ENCODE assay signal across 24 cellular contexts in genomic region chr19:1003283-1003682, GRCh38. TPM values are rescaled to one million over a fixed set of nuclear protein-coding genes. Genes with fewer than 3 reads are reported as not detected.
DNase-seq lines count a peak whose midpoint lies in the region; ATAC-seq, FAIRE-seq and TF ChIP-seq lines count a peak whose summit lies in the region.
"Had no signal": no experiment of that assay in that cellular context is flagged by ENCODE, and none has a peak within 500 bp of the region (broad histone marks: within the 10 kb centered on the region; RNA-seq: fewer than 3 reads in every experiment).

No MANE protein-coding gene starts in this region.

- H3K4me2 ChIP-seq in HepG2 (ENCODE audit: low read depth, low read length) (peak overlapping the region; percentile 23; the same call in 1 of the 2 replicates), mesenchymal stem cell (ENCODE audit: low read length, poor library complexity, severe bottlenecking) (no peak overlapping the region)

- H3K4me1 ChIP-seq in HepG2 (ENCODE audit: insufficient read depth, low read length) = peaks cover 22% of the 10 kb centered on the region
- H3K4me1 ChIP-seq in right lobe of liver = no peaks in the 10 kb centered on the region
- H3K4me1 ChIP-seq in mesenchymal stem cell (ENCODE audit: control insufficient read depth, insufficient read depth, low read depth, low read length) = peaks cover 8% of the 10 kb centered on the region

- no peak overlapping the region for H3K23ac ChIP-seq in mesenchymal stem cell (ENCODE audit: low read length in 2 of 2)

- H3K14ac ChIP-seq in mesenchymal stem cell (ENCODE audit: low read length in 2 of 2) = no peak overlapping the region

- H3K27ac ChIP-seq in HepG2 (ENCODE audit: extremely low read length, insufficient read depth, low read length) (no peak overlapping the region), right lobe of liver (no peak overlapping the region), mesenchymal stem cell (ENCODE audit: low read length, poor library complexity, severe bottlenecking) (no peak overlapping the region)
- H3K27ac ChIP-seq: GM23248 had no signal

- H4K20me1 ChIP-seq in HepG2 (ENCODE audit: insufficient read depth, low read length) = no peaks in the 10 kb centered on the region

- peaks cover 11% of the 10 kb centered on the region for H3K9me3 Mint-ChIP-seq in glutamatergic neuron (ENCODE audit: unreplicated experiment)

- TF ChIP-seq POLR2A in HepG2 (IDR thresholded peaks at IDR 0.05; ENCODE audit: insufficient read depth in 1 of 2, low read depth in 2 of 2, low read length in 2 of 2) = no peak
- no peak for TF ChIP-seq POLR2A in right lobe of liver (IDR thresholded peaks at IDR 0.05)

- H3K4me3 ChIP-seq in HepG2 (replicated peaks in 1 of 3; ENCODE audit: insufficient read depth in 1 of 3, low read depth in 2 of 3, low read length in 3 of 3) (peak overlapping the region in 1 of 3 experiments; percentile 18; a peak in 1 of 6 replicates), right lobe of liver (no peak overlapping the region), mesenchymal stem cell (ENCODE audit: insufficient read depth in 1 of 2, low read depth in 1 of 2, low read length in 2 of 2) (no peak overlapping the region)
- H3K4me3 ChIP-seq: GM23248 had no signal

- no peak for TF ChIP-seq RAD21 in HepG2 (CRISPR knock-in tag; IDR thresholded peaks at IDR 0.05)

- H3K36me3 ChIP-seq in HepG2 (replicated peaks in 1 of 2; ENCODE audit: control insufficient read depth in 1 of 2, insufficient read depth in 2 of 2, low read length in 2 of 2) (no peaks in the 10 kb centered on the region), right lobe of liver (no peaks in the 10 kb centered on the region), mesenchymal stem cell (ENCODE audit: control insufficient read depth in 1 of 2, insufficient read depth in 2 of 2, low read depth in 1 of 2, low read length in 2 of 2) (peaks cover 0 to 20% of the 10 kb centered on the region in 2 experiments)

- H2BK12ac ChIP-seq in mesenchymal stem cell (ENCODE audit: low read length in 2 of 2) = no peak overlapping the region

- H4K8ac ChIP-seq in mesenchymal stem cell (ENCODE audit: low read length) = no peak overlapping the region

- no peak overlapping the region for H3K27ac Mint-ChIP-seq in glutamatergic neuron (ENCODE audit: unreplicated experiment)

- CTCF ChIA-PET in HepG2 (lab: Yijun Ruan, JAX; ENCODE audit: low intra/inter-chr PET ratio, low total read pairs) = no interaction called here

- BruUV-seq in HepG2 (replicated peaks; lab: Mats Ljungman, UMichigan) = no TSS peak

- ATAC-seq in HepG2 = no peak
- ATAC-seq in right lobe of liver = no peak
- no peak for ATAC-seq in HG03378 (IDR thresholded peaks at IDR 0.05; ENCODE audit: unreplicated experiment)

- POLR2A ChIA-PET in HepG2 (lab: Yijun Ruan, JAX) = no interaction called here

- TF ChIP-seq EP300 in HepG2 (IDR thresholded peaks at IDR 0.05; ENCODE audit: low read depth in 2 of 2, low read length in 2 of 2) = no peak
- TF ChIP-seq EP300 in HepG2 (CRISPR knock-in tag; IDR thresholded peaks at IDR 0.05; ENCODE audit: borderline replicate concordance) = no peak

- intact Hi-C loops in HepG2 (cut with micrococcal nuclease; ENCODE audit: unreplicated experiment) (no loop called here), right lobe of liver (cut with DNase I) (no loop called here)

- H3K27me3 ChIP-seq in HepG2 (ENCODE audit: control insufficient read depth in 1 of 2, insufficient read depth in 2 of 2, low read length in 2 of 2) (peaks cover 15 to 50% of the 10 kb centered on the region in 2 experiments), right lobe of liver (peaks cover 0 to 7% of the 10 kb centered on the region in 2 donors), mesenchymal stem cell (ENCODE audit: control insufficient read depth in 1 of 2, insufficient read depth in 1 of 2, low read length in 2 of 2) (peaks cover 22 to 49% of the 10 kb centered on the region in 2 experiments)

- WGBS in HepG2 (ENCODE audit: low lambda C conversion rate) = no CpG with 5 or more reads among the region's 37 CpGs
- no CpG with 5 or more reads among the region's 37 CpGs for WGBS in right lobe of liver (ENCODE audit: insufficient coverage, low coverage, low lambda C conversion rate, missing lambda C conversion rate)
- 89% methylated on average over 37 of the region's 37 CpGs for WGBS in mesenchymal stem cell

- in situ Hi-C loops in HepG2 (cut with HindIII; ENCODE audit: extremely low pct_ligation_motif_present, low pct_unique_long_range_greater_than_20kb) = no loop called here

- no peak overlapping the region for H3K4me3 Mint-ChIP-seq in glutamatergic neuron (ENCODE audit: unreplicated experiment)
- H3K4me3 Mint-ChIP-seq: CD4-positive, alpha-beta memory T cell had no signal

- peaks cover 17% of the 10 kb centered on the region for H3K27me3 Mint-ChIP-seq in glutamatergic neuron (ENCODE audit: unreplicated experiment)

- no peak overlapping the region for H2AK5ac ChIP-seq in mesenchymal stem cell (ENCODE audit: low read length, severe bottlenecking)

- H3K36me3 Mint-ChIP-seq in glutamatergic neuron (ENCODE audit: unreplicated experiment) = no peaks in the 10 kb centered on the region

- no peak overlapping the region for H3K18ac ChIP-seq in mesenchymal stem cell (ENCODE audit: low read depth in 1 of 2, low read length in 2 of 2)

- no peak for DNase-seq in HepG2 (ENCODE audit: low spot score)
- no peak for DNase-seq in right lobe of liver
- peak; percentile 16 for DNase-seq in glutamatergic neuron
- no peak for DNase-seq in mesenchymal stem cell
- DNase-seq in NCI-H128 (lab: John Stamatoyannopoulos, UW; ENCODE audit: unreplicated experiment) = no peak
- DNase-seq: C1 segment of cervical spinal cord; Calu3; CD4-positive, alpha-beta memory T cell; COR-L47; DMS53; DMS79 treated with DMSO at 0.1 percent for 48 hours; GF-D8; GM23248; H7; HCEC 1CT had no signal

- no peak overlapping the region for H2BK5ac ChIP-seq in mesenchymal stem cell (ENCODE audit: low read depth, low read length, poor library complexity, severe bottlenecking)

- H2AFZ ChIP-seq in HepG2 (ENCODE audit: low read length) = no peak overlapping the region
- no peak overlapping the region for H2AFZ ChIP-seq in mesenchymal stem cell (ENCODE audit: low read depth, low read length)
- H2AFZ ChIP-seq: GM23248 had no signal

- no peak overlapping the region for H4K91ac ChIP-seq in mesenchymal stem cell (ENCODE audit: low read length)

- no peak overlapping the region for H2BK120ac ChIP-seq in mesenchymal stem cell (ENCODE audit: low read depth, low read length)

- H2BK15ac ChIP-seq in mesenchymal stem cell (ENCODE audit: low read depth, poor library complexity, severe bottlenecking) = peak overlapping the region; percentile 49

- H3K9me3 ChIP-seq in HepG2 (ENCODE audit: low read length) (no peaks in the 10 kb centered on the region), right lobe of liver (no peaks in the 10 kb centered on the region), mesenchymal stem cell (ENCODE audit: control insufficient read depth, low read length) (no peaks in the 10 kb centered on the region)

- H3K4me1 Mint-ChIP-seq in glutamatergic neuron (ENCODE audit: low read depth, unreplicated experiment) = peaks cover 3% of the 10 kb centered on the region

- H3K79me2 ChIP-seq in HepG2 (ENCODE audit: insufficient read depth, low read length) = no peaks in the 10 kb centered on the region

- H3K9ac ChIP-seq in HepG2 (ENCODE audit: insufficient read depth, low read depth, low read length) (no peak overlapping the region), mesenchymal stem cell (ENCODE audit: low read length) (no peak overlapping the region)
- H3K9ac ChIP-seq: GM23248 had no signal

- no peak for TF ChIP-seq CTCF in HepG2 (CRISPR knock-in tag; IDR thresholded peaks at IDR 0.05)
- TF ChIP-seq CTCF in right lobe of liver (IDR thresholded peaks at IDR 0.05) = no peak
- no peak for TF ChIP-seq CTCF in glutamatergic neuron (IDR thresholded peaks at IDR 0.05; ENCODE audit: partially characterized antibody, unreplicated experiment)

- FAIRE-seq in HepG2 (lab: Jason Lieb, UNC) = no peak
- FAIRE-seq: GM12891, GM18507, H1 had no signal

- no peaks in the 10 kb centered on the region for H3K79me1 ChIP-seq in mesenchymal stem cell (replicated peaks; ENCODE audit: low read length, poor library complexity, severe bottlenecking)

- H3K4ac ChIP-seq in mesenchymal stem cell (ENCODE audit: low read depth in 1 of 2, low read length in 2 of 2) = no peak overlapping the region

RNA-seq across cellular contexts. Expression of gene GRIN3B, which starts 3.1 kb away (rescaled TPM):
- total RNA-seq in HepG2 (2016; rRNA removed; fragmentation: Illumina TruSeq; extraction: Trizol) (0.07 TPM in 1 of 2 replicates, not detected in the other), right lobe of liver (under 1 TPM in 1 of 6 experiments, not detected in 5; 0.06 TPM), glutamatergic neuron (ENCODE audit: unreplicated experiment) (0.93 TPM)
- total RNA-seq in HepG2 (2016; cell fraction: cytosol; rRNA removed; fragmentation: Illumina TruSeq; extraction: Trizol; ENCODE audit: low read depth) = not detected in 2 replicates
- 0.17 TPM in 1 of 2 replicates, not detected in the other for total RNA-seq in HepG2 (2016; cell fraction: insoluble cytoplasmic fraction; rRNA removed; fragmentation: Illumina TruSeq; extraction: Trizol)
- total RNA-seq in HepG2 (2016; cell fraction: membrane; rRNA removed; fragmentation: Illumina TruSeq; extraction: Trizol) = not detected in 2 replicates
- total RNA-seq in HepG2 (2016; cell fraction: nucleus; rRNA removed; fragmentation: Illumina TruSeq; extraction: Trizol) = 0.28 TPM in 1 of 2 replicates, not detected in the other
- 0.20 and 0.34 TPM in 2 replicates for polyA plus RNA-seq in HepG2 (2011; rRNA removed)
- 0.15 and 0.47 TPM in 2 replicates for polyA plus RNA-seq in HepG2 (2011; cell fraction: cytosol; rRNA removed)
- 2.8 and 7.1 TPM in 2 replicates for polyA plus RNA-seq in HepG2 (2011; cell fraction: nucleus; rRNA removed)
- 0.23 and 0.28 TPM in 2 replicates for polyA plus RNA-seq in HepG2 (2012)
- not detected in 2 replicates for polyA plus RNA-seq in HepG2 (2016; cell fraction: cytosol; fragmentation: Illumina TruSeq; extraction: Trizol; ENCODE audit: low read depth)
- polyA plus RNA-seq in HepG2 (2016; cell fraction: insoluble cytoplasmic fraction; fragmentation: Illumina TruSeq; extraction: Trizol; ENCODE audit: low read depth) = not detected in 2 replicates
- polyA plus RNA-seq in HepG2 (2016; cell fraction: membrane; fragmentation: Illumina TruSeq; extraction: Trizol; ENCODE audit: low read depth) = not detected in 2 replicates
- 0.27 and 0.38 TPM in 2 replicates for polyA plus RNA-seq in HepG2 (2016; cell fraction: nucleus; fragmentation: Illumina TruSeq; extraction: Trizol; ENCODE audit: insufficient read depth, low read depth)
- polyA minus RNA-seq in HepG2 (2011; rRNA and poly(A)+ RNA removed; ENCODE audit: low replicate concordance) = 0.42 TPM in 1 of 2 replicates, not detected in the other
- not detected in 2 replicates for polyA minus RNA-seq in HepG2 (2011; cell fraction: cytosol; rRNA and poly(A)+ RNA removed)
- 0.13 and 0.37 TPM in 2 replicates for polyA minus RNA-seq in HepG2 (2011; cell fraction: nucleus; rRNA and poly(A)+ RNA removed)
- polyA plus RNA-seq in mesenchymal stem cell (2013, experiment 1 of 2) = 0.66 TPM
- 0.56 TPM for polyA plus RNA-seq in mesenchymal stem cell (2013, experiment 2 of 2)
- total RNA-seq: A172; A673; Calu3; CD4-positive, alpha-beta memory T cell; Daoy had no signal
- polyA plus RNA-seq: CD4-positive, alpha-beta memory T cell; GM23248 had no signal

RNA-seq across cellular contexts. Expression of gene TMEM259, which starts 17.6 kb away (rescaled TPM):
- 20.5 and 64.7 TPM in 2 replicates for total RNA-seq in HepG2 (2016; rRNA removed; fragmentation: Illumina TruSeq; extraction: Trizol)
- total RNA-seq in HepG2 (2016; cell fraction: cytosol; rRNA removed; fragmentation: Illumina TruSeq; extraction: Trizol; ENCODE audit: low read depth) = 30.1 and 37.5 TPM in 2 replicates
- 17.1 and 68.9 TPM in 2 replicates for total RNA-seq in HepG2 (2016; cell fraction: insoluble cytoplasmic fraction; rRNA removed; fragmentation: Illumina TruSeq; extraction: Trizol)
- 50.5 and 59.4 TPM in 2 replicates for total RNA-seq in HepG2 (2016; cell fraction: membrane; rRNA removed; fragmentation: Illumina TruSeq; extraction: Trizol)
- total RNA-seq in HepG2 (2016; cell fraction: nucleus; rRNA removed; fragmentation: Illumina TruSeq; extraction: Trizol) = 58.0 and 76.3 TPM in 2 replicates
- polyA plus RNA-seq in HepG2 (2011; rRNA removed) = 164 and 232 TPM in 2 replicates
- polyA plus RNA-seq in HepG2 (2011; cell fraction: cytosol; rRNA removed) = 108 and 161 TPM in 2 replicates
- 1,157 and 1,454 TPM in 2 replicates for polyA plus RNA-seq in HepG2 (2011; cell fraction: nucleus; rRNA removed)
- 55.1 and 79.6 TPM in 2 replicates for polyA plus RNA-seq in HepG2 (2012)
- 28.3 and 31.6 TPM in 2 replicates for polyA plus RNA-seq in HepG2 (2016; cell fraction: cytosol; fragmentation: Illumina TruSeq; extraction: Trizol; ENCODE audit: low read depth)
- 28.7 and 28.8 TPM in 2 replicates for polyA plus RNA-seq in HepG2 (2016; cell fraction: insoluble cytoplasmic fraction; fragmentation: Illumina TruSeq; extraction: Trizol; ENCODE audit: low read depth)
- 47.1 and 48.7 TPM in 2 replicates for polyA plus RNA-seq in HepG2 (2016; cell fraction: membrane; fragmentation: Illumina TruSeq; extraction: Trizol; ENCODE audit: low read depth)
- polyA plus RNA-seq in HepG2 (2016; cell fraction: nucleus; fragmentation: Illumina TruSeq; extraction: Trizol; ENCODE audit: insufficient read depth, low read depth) = 234 and 238 TPM in 2 replicates
- 129 and 199 TPM in 2 replicates for polyA minus RNA-seq in HepG2 (2011; rRNA and poly(A)+ RNA removed; ENCODE audit: low replicate concordance)
- 47.6 and 51.1 TPM in 2 replicates for polyA minus RNA-seq in HepG2 (2011; cell fraction: cytosol; rRNA and poly(A)+ RNA removed)
- 58.8 and 65.8 TPM in 2 replicates for polyA minus RNA-seq in HepG2 (2011; cell fraction: nucleus; rRNA and poly(A)+ RNA removed)
- total RNA-seq in right lobe of liver = 100 to 1,000 TPM in 2 of 6 experiments, 10 to 100 TPM in 4; 82.6 to 180 (median 93.2) TPM
- total RNA-seq in glutamatergic neuron (ENCODE audit: unreplicated experiment) = 222 TPM
- polyA plus RNA-seq in mesenchymal stem cell (2013, experiment 1 of 2) = 115 TPM
- polyA plus RNA-seq in mesenchymal stem cell (2013, experiment 2 of 2) = 119 TPM

RNA-seq across cellular contexts. Expression of gene RNU6-2, which starts 18.0 kb away (rescaled TPM):
- under 0.01 TPM in 1 of 2 replicates, not detected in the other for total RNA-seq in HepG2 (2016; rRNA removed; fragmentation: Illumina TruSeq; extraction: Trizol)
- under 0.01 TPM in 2 replicates for total RNA-seq in HepG2 (2016; cell fraction: cytosol; rRNA removed; fragmentation: Illumina TruSeq; extraction: Trizol; ENCODE audit: low read depth)
- under 0.01 TPM in 1 of 2 replicates, not detected in the other for total RNA-seq in HepG2 (2016; cell fraction: insoluble cytoplasmic fraction; rRNA removed; fragmentation: Illumina TruSeq; extraction: Trizol)
- total RNA-seq in HepG2 (2016; cell fraction: membrane; rRNA removed; fragmentation: Illumina TruSeq; extraction: Trizol) = under 0.01 TPM in 1 of 2 replicates, not detected in the other
- not detected in 2 replicates for total RNA-seq in HepG2 (2016; cell fraction: nucleus; rRNA removed; fragmentation: Illumina TruSeq; extraction: Trizol)
- not detected in 2 replicates for polyA plus RNA-seq in HepG2 (2011; rRNA removed)
- not detected in 2 replicates for polyA plus RNA-seq in HepG2 (2011; cell fraction: cytosol; rRNA removed)
- not detected in 2 replicates for polyA plus RNA-seq in HepG2 (2011; cell fraction: nucleus; rRNA removed)
- not detected in 2 replicates for polyA plus RNA-seq in HepG2 (2012)
- not detected in 2 replicates for polyA plus RNA-seq in HepG2 (2016; cell fraction: cytosol; fragmentation: Illumina TruSeq; extraction: Trizol; ENCODE audit: low read depth)
- polyA plus RNA-seq in HepG2 (2016; cell fraction: insoluble cytoplasmic fraction; fragmentation: Illumina TruSeq; extraction: Trizol; ENCODE audit: low read depth) = not detected in 2 replicates
- polyA plus RNA-seq in HepG2 (2016; cell fraction: membrane; fragmentation: Illumina TruSeq; extraction: Trizol; ENCODE audit: low read depth) = not detected in 2 replicates
- not detected in 2 replicates for polyA plus RNA-seq in HepG2 (2016; cell fraction: nucleus; fragmentation: Illumina TruSeq; extraction: Trizol; ENCODE audit: insufficient read depth, low read depth)
- under 0.01 TPM in 1 of 2 replicates, not detected in the other for polyA minus RNA-seq in HepG2 (2011; rRNA and poly(A)+ RNA removed; ENCODE audit: low replicate concordance)
- under 0.01 TPM in 1 of 2 replicates, not detected in the other for polyA minus RNA-seq in HepG2 (2011; cell fraction: cytosol; rRNA and poly(A)+ RNA removed)
- polyA minus RNA-seq in HepG2 (2011; cell fraction: nucleus; rRNA and poly(A)+ RNA removed) = not detected in 2 replicates
- total RNA-seq in right lobe of liver = not detected
- total RNA-seq in glutamatergic neuron (ENCODE audit: unreplicated experiment) = not detected
- not detected for polyA plus RNA-seq in mesenchymal stem cell (2013, experiment 1 of 2)
- polyA plus RNA-seq in mesenchymal stem cell (2013, experiment 2 of 2) = not detected
- total RNA-seq: A172; A673; Calu3; CD4-positive, alpha-beta memory T cell; Daoy; G401; GM23248; H1; H7 had no signal
- polyA plus RNA-seq: BJ; CD4-positive, alpha-beta memory T cell; GM23248; H1 had no signal

RNA-seq across cellular contexts. Expression of gene WDR18, which starts 19.1 kb away (rescaled TPM):
- 47.6 and 49.7 TPM in 2 replicates for total RNA-seq in HepG2 (2016; rRNA removed; fragmentation: Illumina TruSeq; extraction: Trizol)
- 26.1 and 29.1 TPM in 2 replicates for total RNA-seq in HepG2 (2016; cell fraction: cytosol; rRNA removed; fragmentation: Illumina TruSeq; extraction: Trizol; ENCODE audit: low read depth)
- 48.0 and 48.9 TPM in 2 replicates for total RNA-seq in HepG2 (2016; cell fraction: insoluble cytoplasmic fraction; rRNA removed; fragmentation: Illumina TruSeq; extraction: Trizol)
- 31.0 and 31.9 TPM in 2 replicates for total RNA-seq in HepG2 (2016; cell fraction: membrane; rRNA removed; fragmentation: Illumina TruSeq; extraction: Trizol)
- 29.6 and 30.6 TPM in 2 replicates for total RNA-seq in HepG2 (2016; cell fraction: nucleus; rRNA removed; fragmentation: Illumina TruSeq; extraction: Trizol)
- 36.4 and 44.6 TPM in 2 replicates for polyA plus RNA-seq in HepG2 (2011; rRNA removed)
- polyA plus RNA-seq in HepG2 (2011; cell fraction: cytosol; rRNA removed) = 25.5 and 56.5 TPM in 2 replicates
- polyA plus RNA-seq in HepG2 (2011; cell fraction: nucleus; rRNA removed) = 182 and 212 TPM in 2 replicates
- 32.8 and 36.1 TPM in 2 replicates for polyA plus RNA-seq in HepG2 (2012)
- polyA plus RNA-seq in HepG2 (2016; cell fraction: cytosol; fragmentation: Illumina TruSeq; extraction: Trizol; ENCODE audit: low read depth) = 33.6 and 34.5 TPM in 2 replicates
- 54.6 and 65.2 TPM in 2 replicates for polyA plus RNA-seq in HepG2 (2016; cell fraction: insoluble cytoplasmic fraction; fragmentation: Illumina TruSeq; extraction: Trizol; ENCODE audit: low read depth)
- 27.0 and 27.2 TPM in 2 replicates for polyA plus RNA-seq in HepG2 (2016; cell fraction: membrane; fragmentation: Illumina TruSeq; extraction: Trizol; ENCODE audit: low read depth)
- polyA plus RNA-seq in HepG2 (2016; cell fraction: nucleus; fragmentation: Illumina TruSeq; extraction: Trizol; ENCODE audit: insufficient read depth, low read depth) = 69.0 and 72.3 TPM in 2 replicates
- 59.9 and 104 TPM in 2 replicates for polyA minus RNA-seq in HepG2 (2011; rRNA and poly(A)+ RNA removed; ENCODE audit: low replicate concordance)
- polyA minus RNA-seq in HepG2 (2011; cell fraction: cytosol; rRNA and poly(A)+ RNA removed) = 40.3 and 49.5 TPM in 2 replicates
- 29.6 and 30.8 TPM in 2 replicates for polyA minus RNA-seq in HepG2 (2011; cell fraction: nucleus; rRNA and poly(A)+ RNA removed)
- total RNA-seq in right lobe of liver = 10 to 100 TPM; 19.0 to 56.2 (median 29.7) TPM
- 52.1 TPM for total RNA-seq in glutamatergic neuron (ENCODE audit: unreplicated experiment)
- 25.0 TPM for polyA plus RNA-seq in mesenchymal stem cell (2013, experiment 1 of 2)
- 25.1 TPM for polyA plus RNA-seq in mesenchymal stem cell (2013, experiment 2 of 2)

RNA-seq across cellular contexts. Expression of gene CNN2, which starts 23.1 kb away (rescaled TPM):
- total RNA-seq in HepG2 (2016; rRNA removed; fragmentation: Illumina TruSeq; extraction: Trizol) = 70.0 and 84.5 TPM in 2 replicates
- 29.8 and 31.9 TPM in 2 replicates for total RNA-seq in HepG2 (2016; cell fraction: cytosol; rRNA removed; fragmentation: Illumina TruSeq; extraction: Trizol; ENCODE audit: low read depth)
- 66.1 and 74.6 TPM in 2 replicates for total RNA-seq in HepG2 (2016; cell fraction: insoluble cytoplasmic fraction; rRNA removed; fragmentation: Illumina TruSeq; extraction: Trizol)
- 70.9 and 77.3 TPM in 2 replicates for total RNA-seq in HepG2 (2016; cell fraction: membrane; rRNA removed; fragmentation: Illumina TruSeq; extraction: Trizol)
- total RNA-seq in HepG2 (2016; cell fraction: nucleus; rRNA removed; fragmentation: Illumina TruSeq; extraction: Trizol) = 37.1 and 39.3 TPM in 2 replicates
- polyA plus RNA-seq in HepG2 (2011; rRNA removed) = 58.1 and 63.6 TPM in 2 replicates
- 71.9 and 76.4 TPM in 2 replicates for polyA plus RNA-seq in HepG2 (2011; cell fraction: cytosol; rRNA removed)
- 59.2 and 73.6 TPM in 2 replicates for polyA plus RNA-seq in HepG2 (2011; cell fraction: nucleus; rRNA removed)
- polyA plus RNA-seq in HepG2 (2012) = 37.6 and 46.6 TPM in 2 replicates
- polyA plus RNA-seq in HepG2 (2016; cell fraction: cytosol; fragmentation: Illumina TruSeq; extraction: Trizol; ENCODE audit: low read depth) = 36.8 and 41.0 TPM in 2 replicates
- polyA plus RNA-seq in HepG2 (2016; cell fraction: insoluble cytoplasmic fraction; fragmentation: Illumina TruSeq; extraction: Trizol; ENCODE audit: low read depth) = 82.0 and 114 TPM in 2 replicates
- polyA plus RNA-seq in HepG2 (2016; cell fraction: membrane; fragmentation: Illumina TruSeq; extraction: Trizol; ENCODE audit: low read depth) = 75.2 and 79.7 TPM in 2 replicates
- 90.2 and 93.1 TPM in 2 replicates for polyA plus RNA-seq in HepG2 (2016; cell fraction: nucleus; fragmentation: Illumina TruSeq; extraction: Trizol; ENCODE audit: insufficient read depth, low read depth)
- polyA minus RNA-seq in HepG2 (2011; rRNA and poly(A)+ RNA removed; ENCODE audit: low replicate concordance) = 84.2 and 138 TPM in 2 replicates
- polyA minus RNA-seq in HepG2 (2011; cell fraction: cytosol; rRNA and poly(A)+ RNA removed) = 122 and 138 TPM in 2 replicates
- 21.5 and 28.6 TPM in 2 replicates for polyA minus RNA-seq in HepG2 (2011; cell fraction: nucleus; rRNA and poly(A)+ RNA removed)
- total RNA-seq in right lobe of liver = 10 to 100 TPM; 16.4 to 53.8 (median 22.2) TPM
- 117 TPM for total RNA-seq in glutamatergic neuron (ENCODE audit: unreplicated experiment)
- polyA plus RNA-seq in mesenchymal stem cell (2013, experiment 1 of 2) = 374 TPM
- polyA plus RNA-seq in mesenchymal stem cell (2013, experiment 2 of 2) = 362 TPM
